Comparison of ENCODE assay signal across 26 cellular contexts in genomic region chr1:7594714-7595295, GRCh38.
"Had no signal": no experiment of that assay in that cellular context is flagged by ENCODE, and none has a peak within 500 bp of the region (broad histone marks: within the 10 kb centered on the region; RNA-seq: fewer than 3 reads in every experiment).

No MANE protein-coding gene starts in this region.

- H3K4me3 ChIP-seq: colonic mucosa, esophagus squamous epithelium, heart right ventricle, left ventricle myocardium inferior, lung, mucosa of descending colon, pancreas, psoas muscle, spleen, vagina had no signal

- DNase-seq: activated B cell treated with CpG ODN at 0.5 μM for 24 hours; activated CD4-positive, alpha-beta T cell treated with anti-CD3 and anti-CD28 coated beads for 4 hours; activated CD4-positive, alpha-beta T cell treated with anti-CD3 and anti-CD28 coated beads, Interleukin-2, amount 50 U/mL, for 4 hours; activated CD8-positive, alpha-beta memory T cell treated with anti-CD3 and anti-CD28 coated beads, Interleukin-2, amount 50 U/mL, for 4 hours; activated gamma-delta T cell treated with Interleukin-2 at 50 U/mL for 16 hours; activated naive CD4-positive, alpha-beta T cell treated with anti-CD3 and anti-CD28 coated beads, Interleukin-2, amount 50 U/mL, for 16 hours; activated T-cell treated with anti-CD3 and anti-CD28 coated beads, Interleukin-2, amount 50 U/mL, for 1 hour; colonic mucosa; effector CD8-positive, alpha-beta T cell; esophagus squamous epithelium; heart right ventricle; left ventricle myocardium inferior; mesendoderm; psoas muscle; T-cell had no signal

- H3K36me3 ChIP-seq: colonic mucosa, esophagus squamous epithelium, heart right ventricle, left ventricle myocardium inferior, neutrophil, pancreas, spleen, vagina had no signal

- H3K27ac ChIP-seq: colonic mucosa, epithelial cell of prostate, esophagus squamous epithelium, heart right ventricle, left ventricle myocardium inferior, neutrophil, pancreas, psoas muscle, spleen, vagina had no signal

- H3K9me3 Mint-ChIP-seq: activated T-helper 1 cell treated with anti-CD3 and anti-CD28 coated beads, Interleukin-12 subunit alpha, Interleukin-12 subunit beta, Interleukin-2, Interleukin-4 antibody, amounts not matched to agents 30 ng/mL and 10 ng/mL and 1 ng/mL, durations not matched to agents 14 hours and 24 hours and 36 hours; stimulated activated naive CD8-positive, alpha-beta T cell treated with anti-CD3 and anti-CD28 coated beads, Interleukin-15, Interleukin-2, amounts not matched to agents 100 ng/mL and 50 ng/mL, for 24 hours; type B pancreatic cell had no signal

- H3K27me3 Mint-ChIP-seq: activated B cell treated with CpG ODN at 0.5 μM for 24 hours had no signal

- ATAC-seq: heart right ventricle, mucosa of descending colon, pancreas, psoas muscle, T-cell had no signal

- H3K27ac Mint-ChIP-seq: activated B cell treated with CpG ODN at 0.5 μM for 24 hours; activated T-helper 1 cell treated with anti-CD3 and anti-CD28 coated beads, Interleukin-12 subunit alpha, Interleukin-12 subunit beta, Interleukin-2, Interleukin-4 antibody, amounts not matched to agents 30 ng/mL and 10 ng/mL and 1 ng/mL, durations not matched to agents 14 hours and 24 hours and 36 hours; nephron progenitor cell; stimulated activated naive CD8-positive, alpha-beta T cell treated with anti-CD3 and anti-CD28 coated beads, Interleukin-15, Interleukin-2, amounts not matched to agents 100 ng/mL and 50 ng/mL, for 24 hours; T-cell; type B pancreatic cell had no signal

- H3K9me3 ChIP-seq: colonic mucosa, mucosa of descending colon, neutrophil, pancreas, psoas muscle, vagina had no signal

- H3K4me3 Mint-ChIP-seq: activated B cell treated with CpG ODN at 0.5 μM for 24 hours; activated T-helper 1 cell treated with anti-CD3 and anti-CD28 coated beads, Interleukin-12 subunit alpha, Interleukin-12 subunit beta, Interleukin-2, Interleukin-4 antibody, amounts not matched to agents 30 ng/mL and 10 ng/mL and 1 ng/mL, durations not matched to agents 14 hours and 24 hours and 36 hours; nephron progenitor cell; stimulated activated naive CD8-positive, alpha-beta T cell treated with anti-CD3 and anti-CD28 coated beads, Interleukin-15, Interleukin-2, amounts not matched to agents 100 ng/mL and 50 ng/mL, for 24 hours; T-cell; type B pancreatic cell had no signal

- H3K36me3 Mint-ChIP-seq: T-cell, type B pancreatic cell had no signal

- H3K4me1 ChIP-seq: colonic mucosa, esophagus squamous epithelium, heart right ventricle, left ventricle myocardium inferior, pancreas, psoas muscle, spleen, vagina had no signal

- H3K4me1 Mint-ChIP-seq: activated B cell treated with CpG ODN at 0.5 μM for 24 hours, T-cell had no signal

- H3K27me3 ChIP-seq: colonic mucosa, esophagus squamous epithelium, heart right ventricle, neutrophil, pancreas, vagina had no signal
